In genomic region chr11:13249992-13250391, GRCh38 we compare ENCODE assay signal across 13 cellular contexts. TPM values are rescaled to one million over a fixed set of nuclear protein-coding genes. Genes with fewer than 3 reads are reported as not detected.
DNase-seq lines count a peak whose midpoint lies in the region; ATAC-seq and TF ChIP-seq lines count a peak whose summit lies in the region.
"Had no signal": no experiment of that assay in that cellular context is flagged by ENCODE, and none has a peak within 500 bp of the region (broad histone marks: within the 10 kb centered on the region; RNA-seq: fewer than 3 reads in every experiment).

No MANE protein-coding gene starts in this region.

- in situ Hi-C loops in brain microvascular endothelial cell (cut with HindIII; ENCODE audit: low pct_ligation_motif_present, low sequenced_read_pairs), result no loop called here

- H3K4me3 ChIP-seq in brain microvascular endothelial cell (ENCODE audit: low read depth, low read length), result no peak overlapping the region
- no peak overlapping the region for H3K4me3 ChIP-seq in osteoblast (ENCODE audit: insufficient read depth, low read length)
- H3K4me3 ChIP-seq: prostate gland had no signal

- H3K79me2 ChIP-seq in osteoblast (ENCODE audit: insufficient read depth, low read length), result no peaks in the 10 kb centered on the region

- peak; percentile 0 for DNase-seq in activated CD8-positive, alpha-beta memory T cell treated with anti-CD3 and anti-CD28 coated beads, Interleukin-2, amount 50 U/mL, for 1 hour (ENCODE audit: extremely low read depth)
- DNase-seq in activated CD8-positive, alpha-beta memory T cell treated with anti-CD3 and anti-CD28 coated beads for 24 hours, result no peak
- DNase-seq in brain microvascular endothelial cell, result no peak
- DNase-seq in osteoblast (ENCODE audit: insufficient read length, low spot score, missing footprints), result no peak
- no peak for DNase-seq in cerebellum (ENCODE audit: low spot score)
- no peak for DNase-seq in NCI-H748 treated with DMSO at 0.1 percent for 48 hours (lab: John Stamatoyannopoulos, UW)
- DNase-seq: activated CD4-positive, alpha-beta T cell treated with anti-CD3 and anti-CD28 coated beads, Interleukin-2, amount 50 U/mL, for 1 hour; BE2C; left colon; Right ventricle myocardium superior had no signal

- H3K36me3 ChIP-seq in brain microvascular endothelial cell (replicated peaks), result no peaks in the 10 kb centered on the region
- H3K36me3 ChIP-seq in osteoblast (ENCODE audit: insufficient read depth, low read length), result no peaks in the 10 kb centered on the region
- H3K36me3 ChIP-seq: BE2C, prostate gland had no signal

- H3K27ac ChIP-seq in brain microvascular endothelial cell (no peak overlapping the region), osteoblast (ENCODE audit: low read depth, low read length) (no peak overlapping the region)
- H3K27ac ChIP-seq: prostate gland had no signal

- 0 out of 2 replicates have a peak, but pooled peaks have one; percentile 21 for TF ChIP-seq CTCF in LNCAP (IDR thresholded peaks at IDR 0.05)
- TF ChIP-seq CTCF in brain microvascular endothelial cell (IDR thresholded peaks at IDR 0.05; ENCODE audit: low read depth, low read length, missing control alignments), result peak; percentile 68
- TF ChIP-seq CTCF in osteoblast (IDR thresholded peaks at IDR 0.05; ENCODE audit: extremely low read depth, low read depth, low read length), result peak; percentile 37

- no peak for ATAC-seq in HG03175 (IDR thresholded peaks at IDR 0.05; ENCODE audit: unreplicated experiment)
- ATAC-seq: left colon had no signal

- no peaks in the 10 kb centered on the region for H3K9me3 ChIP-seq in osteoblast (ENCODE audit: low read depth, low read length)
- H3K9me3 ChIP-seq: BE2C, prostate gland had no signal

- H3K4me1 ChIP-seq in osteoblast (ENCODE audit: insufficient read depth, low read length), result no peaks in the 10 kb centered on the region
- H3K4me1 ChIP-seq: BE2C, prostate gland had no signal

- no peaks in the 10 kb centered on the region for H4K20me1 ChIP-seq in osteoblast (ENCODE audit: insufficient read depth, low read length)

- H3K27me3 ChIP-seq in brain microvascular endothelial cell (replicated peaks) (no peaks in the 10 kb centered on the region), osteoblast (ENCODE audit: insufficient read depth, low read length) (peaks cover 2% of the 10 kb centered on the region)
- H3K27me3 ChIP-seq: BE2C had no signal

- no peak overlapping the region for H2AFZ ChIP-seq in osteoblast (ENCODE audit: low read length)

- H3K4me2 ChIP-seq in osteoblast (ENCODE audit: insufficient read depth, low read length), result no peak overlapping the region

RNA-seq across cellular contexts. Expression of gene BMAL1, which starts 27.6 kb away (rescaled TPM):
- total RNA-seq in osteoblast (8.5 and 13.0 TPM in 2 replicates), cerebellum (49.6 TPM)
